16 cellular contexts compared by ENCODE assay signal in the genomic region with DNA sequence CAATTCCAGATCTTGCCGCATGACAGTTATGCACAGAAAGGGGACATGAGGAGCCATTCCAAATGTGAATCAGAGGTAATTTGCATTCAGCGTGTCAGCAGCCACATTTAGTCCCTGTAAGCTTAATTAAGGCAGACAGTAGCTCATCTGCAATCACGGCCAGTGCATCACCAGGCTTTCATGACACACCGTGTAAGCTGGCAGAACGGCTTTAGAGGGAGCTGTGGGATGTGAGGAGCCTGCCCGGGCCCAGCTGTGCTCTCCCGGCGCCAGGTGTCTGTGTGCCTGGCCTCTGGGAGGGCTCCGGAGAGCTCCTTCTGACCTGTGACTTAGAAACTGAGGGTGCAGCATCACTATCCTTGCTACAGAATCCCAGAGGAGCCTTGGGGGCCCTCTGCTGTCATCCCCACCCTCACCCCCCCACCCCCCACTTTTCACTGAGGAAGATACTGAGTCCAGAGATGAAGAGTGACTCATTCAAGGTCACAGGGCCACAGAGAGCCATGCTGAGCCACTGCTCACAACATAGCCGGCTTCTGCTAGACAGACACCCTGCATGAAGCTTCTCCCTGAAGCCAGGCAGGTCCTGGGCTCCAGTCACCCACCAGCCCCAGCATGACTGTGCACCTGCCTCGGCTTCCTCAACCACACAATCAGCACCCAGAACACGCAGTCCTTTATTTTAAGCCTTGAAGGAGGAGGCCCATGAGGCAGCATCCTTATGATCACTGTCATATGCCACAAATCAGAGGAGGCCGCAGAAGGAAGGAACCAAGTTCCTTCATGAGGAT. TPM values are rescaled to one million over a fixed set of nuclear protein-coding genes. Genes with fewer than 3 reads are reported as not detected.
DNase-seq lines count a peak whose midpoint lies in the region; ATAC-seq, FAIRE-seq and TF ChIP-seq lines count a peak whose summit lies in the region.
"Had no signal": no experiment of that assay in that cellular context is flagged by ENCODE, and none has a peak within 500 bp of the region (broad histone marks: within the 10 kb centered on the region; RNA-seq: fewer than 3 reads in every experiment).

No MANE protein-coding gene starts in this region.

- BruUV-seq in A673 (replicated peaks; lab: Mats Ljungman, UMichigan): no TSS peak

- H3K4me1 ChIP-seq in A673 (ENCODE audit: insufficient read depth, low read length, poor library complexity, severe bottlenecking): no peaks in the 10 kb centered on the region
- H3K4me1 ChIP-seq: Caco-2 had no signal

- DNase-seq in A673 (ENCODE audit: low spot score): peak; percentile 29
- peak; percentile 27 for DNase-seq in NCI-H1694 treated with DMSO at 0.1 percent for 48 hours (lab: John Stamatoyannopoulos, UW)
- peak; percentile 21 for DNase-seq in bronchial epithelial cell (ENCODE audit: low read depth)
- peak; percentile 69 for DNase-seq in mesenteric fat pad (ENCODE audit: low spot score)
- DNase-seq in NCI-H2171 treated with DMSO at 0.1 percent for 48 hours (lab: John Stamatoyannopoulos, UW): no peak
- no peak for DNase-seq in activated T-helper 1 cell treated with anti-CD3 and anti-CD28 coated beads, Interleukin-12 subunit alpha, Interleukin-12 subunit beta, Interleukin-2, Interleukin-4 antibody, amounts not matched to agents 30 ng/mL and 10 ng/mL and 1 ng/mL, durations not matched to agents 14 hours and 24 hours and 36 hours (ENCODE audit: low spot score)
- no peak for DNase-seq in NCI-H2227 (lab: John Stamatoyannopoulos, UW; ENCODE audit: unreplicated experiment)
- DNase-seq: activated CD8-positive, alpha-beta memory T cell treated with anti-CD3 and anti-CD28 coated beads, Interleukin-2, amount 10 ng/mL, durations not matched to agents 7 days and 5 days; activated naive CD4-positive, alpha-beta T cell treated with Interleukin-2 at 50 U/mL for 16 hours; body of pancreas; Kasumi-1; left ventricle myocardium superior; naive B cell; T-cell had no signal

- H3K27ac ChIP-seq in A673 (ENCODE audit: low read depth, low read length, poor library complexity, severe bottlenecking): no peak overlapping the region
- H3K27ac ChIP-seq: body of pancreas had no signal

- H3K9me3 Mint-ChIP-seq in activated T-helper 1 cell treated with anti-CD3 and anti-CD28 coated beads, Interleukin-12 subunit alpha, Interleukin-12 subunit beta, Interleukin-2, Interleukin-4 antibody, amounts not matched to agents 30 ng/mL and 10 ng/mL and 1 ng/mL, durations not matched to agents 14 hours and 24 hours and 36 hours: no peaks in the 10 kb centered on the region
- H3K9me3 Mint-ChIP-seq: naive B cell, T-cell had no signal

- POLR2A ChIA-PET in A673 (lab: Charles Lee; ENCODE audit: low non-redundant PET): no interaction called here

- H3K27me3 Mint-ChIP-seq in activated T-helper 1 cell treated with anti-CD3 and anti-CD28 coated beads, Interleukin-12 subunit alpha, Interleukin-12 subunit beta, Interleukin-2, Interleukin-4 antibody, amounts not matched to agents 30 ng/mL and 10 ng/mL and 1 ng/mL, durations not matched to agents 14 hours and 24 hours and 36 hours (ENCODE audit: insufficient read depth): no peaks in the 10 kb centered on the region

- ATAC-seq in GM21619 (IDR thresholded peaks at IDR 0.05; ENCODE audit: unreplicated experiment): no peak
- ATAC-seq: activated CD8-positive, alpha-beta memory T cell treated with anti-CD3 and anti-CD28 coated beads, Interleukin-2, amount 10 ng/mL, durations not matched to agents 7 days and 5 days; body of pancreas; left ventricle myocardium superior; T-cell had no signal

- no peaks in the 10 kb centered on the region for H3K27me3 ChIP-seq in A673 (replicated peaks; ENCODE audit: insufficient read depth, low read depth, low read length, poor library complexity)
- peaks cover 6% of the 10 kb centered on the region for H3K27me3 ChIP-seq in bronchial epithelial cell (ENCODE audit: control insufficient read depth, insufficient read depth, low read length)
- H3K27me3 ChIP-seq: body of pancreas had no signal

- no peaks in the 10 kb centered on the region for H3K4me1 Mint-ChIP-seq in activated T-helper 1 cell treated with anti-CD3 and anti-CD28 coated beads, Interleukin-12 subunit alpha, Interleukin-12 subunit beta, Interleukin-2, Interleukin-4 antibody, amounts not matched to agents 30 ng/mL and 10 ng/mL and 1 ng/mL, durations not matched to agents 14 hours and 24 hours and 36 hours (ENCODE audit: low read depth)
- H3K4me1 Mint-ChIP-seq: activated CD8-positive, alpha-beta memory T cell treated with anti-CD3 and anti-CD28 coated beads, Interleukin-2, amount 10 ng/mL, durations not matched to agents 7 days and 5 days; T-cell had no signal

- peak; percentile 50 for FAIRE-seq in bronchial epithelial cell (lab: Jason Lieb, UNC)

- H3K9me3 ChIP-seq in A673 (ENCODE audit: low read depth, low read length, poor library complexity, severe bottlenecking): no peaks in the 10 kb centered on the region
- H3K9me3 ChIP-seq: body of pancreas, Caco-2 had no signal

- no peak for TF ChIP-seq CTCF in A673 (conservative IDR thresholded peaks at IDR 0.05; ENCODE audit: low read depth, low read length)
- no peak for TF ChIP-seq CTCF in bronchial epithelial cell (IDR thresholded peaks at IDR 0.05; ENCODE audit: insufficient read depth, low read length, severe bottlenecking)

- H3K4me3 ChIP-seq in A673 (ENCODE audit: low read depth, low read length, poor library complexity, severe bottlenecking) (no peak overlapping the region), bronchial epithelial cell (ENCODE audit: low read depth, low read length) (no peak overlapping the region)
- H3K4me3 ChIP-seq: body of pancreas had no signal

- no peak overlapping the region for H3K4me3 Mint-ChIP-seq in activated T-helper 1 cell treated with anti-CD3 and anti-CD28 coated beads, Interleukin-12 subunit alpha, Interleukin-12 subunit beta, Interleukin-2, Interleukin-4 antibody, amounts not matched to agents 30 ng/mL and 10 ng/mL and 1 ng/mL, durations not matched to agents 14 hours and 24 hours and 36 hours
- H3K4me3 Mint-ChIP-seq: activated CD8-positive, alpha-beta memory T cell treated with anti-CD3 and anti-CD28 coated beads, Interleukin-2, amount 10 ng/mL, durations not matched to agents 7 days and 5 days; naive B cell; T-cell had no signal

- H3K36me3 ChIP-seq in A673 (ENCODE audit: insufficient read depth, low read length, poor library complexity, severe bottlenecking) (no peaks in the 10 kb centered on the region), bronchial epithelial cell (ENCODE audit: control insufficient read depth, insufficient read depth, low read length) (no peaks in the 10 kb centered on the region)

- no peaks in the 10 kb centered on the region for H3K36me3 Mint-ChIP-seq in activated T-helper 1 cell treated with anti-CD3 and anti-CD28 coated beads, Interleukin-12 subunit alpha, Interleukin-12 subunit beta, Interleukin-2, Interleukin-4 antibody, amounts not matched to agents 30 ng/mL and 10 ng/mL and 1 ng/mL, durations not matched to agents 14 hours and 24 hours and 36 hours (ENCODE audit: low read depth)
- H3K36me3 Mint-ChIP-seq: activated CD8-positive, alpha-beta memory T cell treated with anti-CD3 and anti-CD28 coated beads, Interleukin-2, amount 10 ng/mL, durations not matched to agents 7 days and 5 days; naive B cell; T-cell had no signal

- H3K27ac Mint-ChIP-seq in activated T-helper 1 cell treated with anti-CD3 and anti-CD28 coated beads, Interleukin-12 subunit alpha, Interleukin-12 subunit beta, Interleukin-2, Interleukin-4 antibody, amounts not matched to agents 30 ng/mL and 10 ng/mL and 1 ng/mL, durations not matched to agents 14 hours and 24 hours and 36 hours: no peak overlapping the region
- H3K27ac Mint-ChIP-seq: activated CD8-positive, alpha-beta memory T cell treated with anti-CD3 and anti-CD28 coated beads, Interleukin-2, amount 10 ng/mL, durations not matched to agents 7 days and 5 days; T-cell had no signal

- intact Hi-C loops in A673 (cut with micrococcal nuclease; ENCODE audit: unreplicated experiment): no loop called here
- intact Hi-C loops in activated T-helper 1 cell treated with anti-CD3 and anti-CD28 coated beads, Interleukin-12 subunit alpha, Interleukin-12 subunit beta, Interleukin-2, Interleukin-4 antibody, amounts not matched to agents 30 ng/mL and 10 ng/mL and 1 ng/mL, durations not matched to agents 14 hours and 24 hours and 36 hours (cut with micrococcal nuclease): no loop called here

- CTCF ChIA-PET in A673 (lab: Charles Lee): no interaction called here

RNA-seq across cellular contexts. Expression of a gene that starts 19.0 kb away (rescaled TPM):
- 10.3 and 11.6 TPM in 2 replicates for total RNA-seq in A673 (2021)
- 19.8 and 24.5 TPM in 2 replicates for total RNA-seq in bronchial epithelial cell
- 61.2 TPM for total RNA-seq in mesenteric fat pad
- total RNA-seq in activated T-helper 1 cell treated with anti-CD3 and anti-CD28 coated beads, Interleukin-12 subunit alpha, Interleukin-12 subunit beta, Interleukin-2, Interleukin-4 antibody, amounts not matched to agents 30 ng/mL and 10 ng/mL and 1 ng/mL, durations not matched to agents 14 hours and 24 hours and 36 hours: 16.9 and 18.5 TPM in 2 replicates

Comparison
In these comparisons a context has a peak if more than half of its experiments do, and no peak if none do; other contexts are left out.
1. DNase-seq: peak in A673 (single experiment), NCI-H1694 treated with DMSO at 0.1 percent for 48 hours (single experiment), bronchial epithelial cell (single experiment) and mesenteric fat pad (single experiment); none in NCI-H2171 treated with DMSO at 0.1 percent for 48 hours (single experiment), activated T-helper 1 cell treated with anti-CD3 and anti-CD28 coated beads, Interleukin-12 subunit alpha, Interleukin-12 subunit beta, Interleukin-2, Interleukin-4 antibody, amounts not matched to agents 30 ng/mL and 10 ng/mL and 1 ng/mL, durations not matched to agents 14 hours and 24 hours and 36 hours (single experiment) and NCI-H2227 (single experiment).